Comparison of ENCODE assay signal across 8 cellular contexts in the genomic region with DNA sequence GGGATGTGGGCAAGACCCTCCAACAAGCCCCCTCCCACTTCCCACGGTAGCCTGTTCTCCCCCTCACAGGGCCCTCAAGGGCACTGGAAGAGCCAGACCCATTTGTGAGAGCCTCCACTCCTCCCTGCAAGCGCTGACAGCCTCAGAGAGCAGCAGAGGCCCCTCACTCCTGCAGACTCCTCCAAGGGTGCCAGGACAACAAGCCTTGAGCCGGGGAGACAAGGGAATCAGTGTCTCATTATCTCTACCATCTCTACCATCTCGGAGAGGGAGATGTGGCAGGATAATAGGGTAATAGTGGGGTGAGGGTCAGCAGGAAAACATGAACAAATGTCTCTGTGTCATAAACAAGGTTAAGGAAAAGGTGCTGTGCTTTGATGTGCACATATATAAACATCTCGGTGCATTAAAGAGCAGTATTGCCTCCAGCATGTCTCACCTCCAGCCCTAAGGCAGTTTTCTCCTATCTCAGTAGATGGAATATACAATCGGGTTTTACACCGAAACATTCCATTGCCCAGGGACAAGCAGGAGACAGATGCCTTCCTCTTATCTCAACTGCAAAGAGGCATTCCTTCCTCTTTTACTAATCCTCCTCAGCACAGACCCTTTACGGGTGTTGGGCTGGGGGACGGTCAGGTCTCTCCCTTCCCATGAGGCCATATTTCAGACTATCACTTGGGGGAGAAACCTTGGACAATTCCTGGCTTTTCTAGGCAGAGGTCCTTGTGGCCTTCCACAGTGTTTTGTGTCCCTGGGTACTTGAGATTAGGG.
DNase-seq lines count a peak whose midpoint lies in the region; ATAC-seq, FAIRE-seq and TF ChIP-seq lines count a peak whose summit lies in the region.
"Not testable (repeated sequence)": the region's sequence is repeated elsewhere in the genome, so short reads cannot be mapped to it uniquely, and the experiment has no call there.

No MANE protein-coding gene starts in this region.

- peak overlapping the region; percentile 48 for H3K4me3 Mint-ChIP-seq in Caco-2 (ENCODE audit: unreplicated experiment)
- not testable (repeated sequence) for H3K4me3 Mint-ChIP-seq in activated CD4-positive, alpha-beta memory T cell treated with anti-CD3 and anti-CD28 coated beads, Interleukin-2, amount 10 ng/mL, durations not matched to agents 7 days and 5 days; nephron

- TF ChIP-seq POLR2A in endothelial cell of umbilical vein (IDR thresholded peaks at IDR 0.05; ENCODE audit: low read depth, low read length): not testable (repeated sequence)

- H3K36me3 Mint-ChIP-seq in Caco-2 (ENCODE audit: insufficient read depth, unreplicated experiment); activated CD4-positive, alpha-beta memory T cell treated with anti-CD3 and anti-CD28 coated beads, Interleukin-2, amount 10 ng/mL, durations not matched to agents 7 days and 5 days (ENCODE audit: low read depth); nephron (ENCODE audit: low read depth): not testable (repeated sequence)

- not testable (repeated sequence) for H3K9me3 Mint-ChIP-seq in Caco-2 (ENCODE audit: unreplicated experiment); activated CD4-positive, alpha-beta memory T cell treated with anti-CD3 and anti-CD28 coated beads, Interleukin-2, amount 10 ng/mL, durations not matched to agents 7 days and 5 days; nephron

- not testable (repeated sequence) for H3K27ac ChIP-seq in endothelial cell of umbilical vein (ENCODE audit: insufficient read depth, low read depth, low read length); upper lobe of right lung

- H3K9ac ChIP-seq in endothelial cell of umbilical vein (replicated peaks; ENCODE audit: extremely low read depth, insufficient read depth, low read length): not testable (repeated sequence)

- CTCF ChIA-PET in Caco-2 (lab: Charles Lee); activated CD4-positive, alpha-beta memory T cell treated with anti-CD3 and anti-CD28 coated beads, Interleukin-2, amount 10 ng/mL, durations not matched to agents 7 days and 5 days (lab: Charles Lee); endothelial cell of umbilical vein (lab: Charles Lee): not testable (repeated sequence)

- H3K4me3 ChIP-seq in Caco-2 (ENCODE audit: low read depth, low read length); endothelial cell of umbilical vein (replicated peaks in 1 of 3; ENCODE audit: insufficient read depth in 1 of 3, low read depth in 1 of 3, low read length in 3 of 3); upper lobe of right lung: not testable (repeated sequence)

- H3K4me1 Mint-ChIP-seq in Caco-2 (ENCODE audit: low read depth, unreplicated experiment) (peaks cover 29% of the 10 kb centered on the region), nephron (peaks cover 47% of the 10 kb centered on the region)
- H3K4me1 Mint-ChIP-seq in activated CD4-positive, alpha-beta memory T cell treated with anti-CD3 and anti-CD28 coated beads, Interleukin-2, amount 10 ng/mL, durations not matched to agents 7 days and 5 days: not testable (repeated sequence)

- H3K27me3 ChIP-seq in Caco-2 (replicated peaks; ENCODE audit: control insufficient read depth, insufficient read depth, low read length); upper lobe of right lung: not testable (repeated sequence)
- peaks cover 0 to 12% of the 10 kb centered on the region in 2 experiments for H3K27me3 ChIP-seq in endothelial cell of umbilical vein (ENCODE audit: control insufficient read depth in 2 of 2, insufficient read depth in 2 of 2, low read length in 2 of 2)

- H3K4me1 ChIP-seq in Caco-2: peaks cover 31% of the 10 kb centered on the region
- not testable (repeated sequence) for H3K4me1 ChIP-seq in endothelial cell of umbilical vein (ENCODE audit: control insufficient read depth, extremely low read depth, insufficient read depth, low read length); upper lobe of right lung

- H3K27me3 Mint-ChIP-seq in Caco-2 (ENCODE audit: insufficient read depth, unreplicated experiment); nephron (ENCODE audit: low read depth): not testable (repeated sequence)
- peaks cover 14% of the 10 kb centered on the region for H3K27me3 Mint-ChIP-seq in activated CD4-positive, alpha-beta memory T cell treated with anti-CD3 and anti-CD28 coated beads, Interleukin-2, amount 10 ng/mL, durations not matched to agents 7 days and 5 days

- in situ Hi-C loops in KBM-7 (cut with MboI; ENCODE audit: low pct_unique_long_range_greater_than_20kb, low sequenced_read_pairs): not testable (repeated sequence)

- not testable (repeated sequence) for H3K36me3 ChIP-seq in Caco-2 (ENCODE audit: control insufficient read depth, insufficient read depth, low read length); endothelial cell of umbilical vein (ENCODE audit: control insufficient read depth in 2 of 2, extremely low read depth in 1 of 2, insufficient read depth in 2 of 2, low read length in 2 of 2); upper lobe of right lung

- not testable (repeated sequence) for H4K20me1 ChIP-seq in endothelial cell of umbilical vein (replicated peaks; ENCODE audit: control insufficient read depth, extremely low read depth, insufficient read depth, low read length)

- not testable (repeated sequence) for H3K79me2 ChIP-seq in endothelial cell of umbilical vein (ENCODE audit: control insufficient read depth, insufficient read depth, low read length)

- not testable (repeated sequence) for H2AFZ ChIP-seq in endothelial cell of umbilical vein (ENCODE audit: low read depth, low read length)

- peak; percentile 43 for FAIRE-seq in endothelial cell of umbilical vein (lab: Jason Lieb, UNC)

- not testable (repeated sequence) for H3K9me1 ChIP-seq in endothelial cell of umbilical vein (replicated peaks; ENCODE audit: control insufficient read depth, extremely low read depth, insufficient read depth, low read length)

- peak; percentile 64 to 81 for DNase-seq in Caco-2
- DNase-seq in KBM-7: peak; percentile 53
- DNase-seq in OCI-M2 (lab: John Stamatoyannopoulos, UW; ENCODE audit: unreplicated experiment): peak; percentile 13
- DNase-seq in activated CD4-positive, alpha-beta memory T cell treated with anti-CD3 and anti-CD28 coated beads, Interleukin-2, amount 10 ng/mL, durations not matched to agents 7 days and 5 days: peak; percentile 9
- not testable (repeated sequence) for DNase-seq in endothelial cell of umbilical vein (ENCODE audit: low read depth, low spot score)
- DNase-seq in left lobe of liver (ENCODE audit: low spot score): peak; percentile 36
- DNase-seq in upper lobe of right lung: peak; percentile 42

- POLR2A ChIA-PET in Caco-2 (lab: Charles Lee); activated CD4-positive, alpha-beta memory T cell treated with anti-CD3 and anti-CD28 coated beads, Interleukin-2, amount 10 ng/mL, durations not matched to agents 7 days and 5 days (lab: Charles Lee); endothelial cell of umbilical vein (lab: Charles Lee): not testable (repeated sequence)

- not testable (repeated sequence) for BruUV-seq in Caco-2 (replicated peaks; lab: Mats Ljungman, UMichigan); endothelial cell of umbilical vein (replicated peaks; lab: Mats Ljungman, UMichigan)

- dilution Hi-C loops in endothelial cell of umbilical vein (cut with MboI; ENCODE audit: extremely low pct_ligation_motif_present, low sequenced_read_pairs): not testable (repeated sequence)

- intact Hi-C loops in Caco-2 (cut with micrococcal nuclease; ENCODE audit: unreplicated experiment); endothelial cell of umbilical vein (cut with micrococcal nuclease); upper lobe of right lung (cut with DNase I): not testable (repeated sequence)

- not testable (repeated sequence) for H3K4me2 ChIP-seq in endothelial cell of umbilical vein (ENCODE audit: insufficient read depth, low read length)

- H3K27ac Mint-ChIP-seq in Caco-2 (ENCODE audit: unreplicated experiment) (peak overlapping the region; percentile 90), nephron (peak overlapping the region; percentile 60 to 92 (median 85))
- H3K27ac Mint-ChIP-seq in activated CD4-positive, alpha-beta memory T cell treated with anti-CD3 and anti-CD28 coated beads, Interleukin-2, amount 10 ng/mL, durations not matched to agents 7 days and 5 days: not testable (repeated sequence)

- not testable (repeated sequence) for TF ChIP-seq CTCF in Caco-2 (IDR thresholded peaks at IDR 0.05; ENCODE audit: insufficient read depth in 1 of 2, low read depth in 1 of 2, low read length in 1 of 2, severe bottlenecking in 1 of 2, unreplicated experiment in 1 of 2); endothelial cell of umbilical vein (IDR thresholded peaks at IDR 0.05; ENCODE audit: extremely low read depth in 1 of 2, insufficient read depth in 1 of 2, low read depth in 1 of 2, low read length in 2 of 2); nephron (IDR thresholded peaks at IDR 0.05; ENCODE audit: unreplicated experiment in 3 of 3); upper lobe of right lung (IDR thresholded peaks at IDR 0.05)

- not testable (repeated sequence) for H3K9me3 ChIP-seq in Caco-2; endothelial cell of umbilical vein (replicated peaks; ENCODE audit: control insufficient read depth, insufficient read depth, low read length); upper lobe of right lung

- ATAC-seq in left lobe of liver, upper lobe of right lung: not testable (repeated sequence)
